ENCODE assay signal across 21 cellular contexts in the genomic region with DNA sequence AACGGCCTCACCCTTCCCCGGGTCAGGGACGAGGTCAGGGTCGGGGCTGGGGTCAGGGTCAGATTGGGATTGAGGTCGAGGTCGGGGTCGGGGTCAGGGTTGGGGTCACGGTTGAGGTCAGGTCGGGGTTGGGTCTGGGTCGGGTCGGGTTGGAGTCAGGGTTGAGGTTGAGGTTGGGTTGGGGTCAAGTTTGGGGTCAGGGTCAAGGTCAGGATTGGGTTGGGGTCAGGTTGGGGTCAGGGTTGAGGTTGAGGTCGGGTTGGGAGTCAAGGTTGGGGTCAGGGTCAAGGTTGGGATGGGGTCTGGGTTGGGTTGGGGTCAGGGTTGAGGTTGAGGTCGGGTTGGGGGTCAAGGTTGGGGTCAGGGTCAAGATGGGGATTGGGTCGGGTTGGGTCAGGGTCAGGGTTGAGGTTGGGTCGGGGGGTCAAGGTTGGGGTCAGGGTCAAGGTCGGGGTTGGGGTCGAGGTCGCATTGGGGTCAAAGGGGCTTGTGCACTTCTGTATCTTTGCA.
DNase-seq lines count a peak whose midpoint lies in the region; ATAC-seq and TF ChIP-seq lines count a peak whose summit lies in the region.
"Had no signal": no experiment of that assay in that cellular context is flagged by ENCODE, and none has a peak within 500 bp of the region (broad histone marks: within the 10 kb centered on the region; RNA-seq: fewer than 3 reads in every experiment).

No MANE protein-coding gene starts in this region.

- no peaks in the 10 kb centered on the region for H3K27me3 ChIP-seq in right atrium auricular region
- no peaks in the 10 kb centered on the region for H3K27me3 ChIP-seq in rectal smooth muscle tissue (ENCODE audit: control insufficient read depth, insufficient read depth, low read length)
- H3K27me3 ChIP-seq in aorta (ENCODE audit: control insufficient read depth in 1 of 2, insufficient read depth in 2 of 2, low read length in 1 of 2), result no peaks in the 10 kb centered on the region
- H3K27me3 ChIP-seq in foreskin keratinocyte, result no peaks in the 10 kb centered on the region
- H3K27me3 ChIP-seq: cardiac muscle cell, upper lobe of left lung had no signal

- H3K36me3 ChIP-seq in right atrium auricular region (no peaks in the 10 kb centered on the region), rectal smooth muscle tissue (ENCODE audit: control insufficient read depth, insufficient read depth, low read length) (no peaks in the 10 kb centered on the region), aorta (ENCODE audit: control insufficient read depth in 1 of 2, insufficient read depth in 2 of 2, low read length in 1 of 2) (no peaks in the 10 kb centered on the region)
- H3K36me3 ChIP-seq: cardiac muscle cell, left lung, upper lobe of left lung had no signal

- DNase-seq in cardiac septum (ENCODE audit: low spot score) (peak; percentile 73), left ventricle myocardium superior (no peak), right atrium auricular region (ENCODE audit: low spot score) (no peak), aorta (peak in 1 of 2 donors; percentile 76), foreskin keratinocyte (no peak), DMS53 (lab: John Stamatoyannopoulos, UW) (no peak), activated gamma-delta T cell (lab: John Stamatoyannopoulos, UW) (no peak)
- DNase-seq: activated CD4-positive, alpha-beta memory T cell treated with anti-CD3 and anti-CD28 coated beads for 36 hours; activated naive CD8-positive, alpha-beta T cell treated with anti-CD3 and anti-CD28 coated beads, Interleukin-2, amount 10 ng/mL, durations not matched to agents 7 days and 5 days; activated T-cell treated with anti-CD3 and anti-CD28 coated beads, Interleukin-2, amount 50 U/mL, for 48 hours; CD4-positive, alpha-beta T cell; endodermal cell; H9; NCI-H146; NCI-H226; stimulated activated CD4-positive, alpha-beta T cell treated with anti-CD3 and anti-CD28 coated beads, Interleukin-12 subunit alpha, Interleukin-12 subunit beta, amount 100 ng/mL, for 4 hours had no signal

- no peaks in the 10 kb centered on the region for H3K9me3 ChIP-seq in right atrium auricular region
- H3K9me3 ChIP-seq in aorta (ENCODE audit: control insufficient read depth, low read length), result no peaks in the 10 kb centered on the region
- H3K9me3 ChIP-seq: left lung, upper lobe of left lung had no signal

- peak overlapping the region; percentile 82 to 87 for H3K27ac ChIP-seq in right atrium auricular region
- H3K27ac ChIP-seq in rectal smooth muscle tissue (ENCODE audit: low read depth, low read length), result peak overlapping the region; percentile 75
- peak overlapping the region in 1 of 2 donors; percentile 92 for H3K27ac ChIP-seq in aorta (ENCODE audit: low read depth in 1 of 2, low read length in 2 of 2)
- no peak overlapping the region for H3K27ac ChIP-seq in foreskin keratinocyte
- H3K27ac ChIP-seq: cardiac muscle cell, left lung had no signal

- peaks cover 0 to 39% of the 10 kb centered on the region in 2 donors for H3K4me1 ChIP-seq in right atrium auricular region
- peaks cover 13% of the 10 kb centered on the region for H3K4me1 ChIP-seq in rectal smooth muscle tissue (ENCODE audit: control insufficient read depth, insufficient read depth, low read length)
- peaks cover 0 to 5% of the 10 kb centered on the region in 2 donors for H3K4me1 ChIP-seq in aorta (ENCODE audit: control insufficient read depth in 1 of 2, insufficient read depth in 2 of 2, low read length in 2 of 2)
- no peaks in the 10 kb centered on the region for H3K4me1 ChIP-seq in foreskin keratinocyte

- TF ChIP-seq CTCF in right atrium auricular region (IDR thresholded peaks at IDR 0.05) (no peak), foreskin keratinocyte (conservative IDR thresholded peaks at IDR 0.05) (no peak)

- intact Hi-C loops in cardiac septum (cut with DNase I), result loop anchor here (5.0 kb wide), 2 partner anchors 84 to 129 kb away; a partner anchor contains a TSS
- intact Hi-C loops in left ventricle myocardium superior (cut with micrococcal nuclease), result no loop called here
- intact Hi-C loops in aorta (cut with DNase I), result loop anchor here (2.0 to 5.0 kb wide), 2 partner anchors 80 to 89 kb away; no protein-coding TSS in a partner anchor

- H3K4me3 ChIP-seq in right atrium auricular region (no peak overlapping the region), rectal smooth muscle tissue (ENCODE audit: low read length) (no peak overlapping the region), aorta (ENCODE audit: low read length in 2 of 2) (no peak overlapping the region)
- H3K4me3 ChIP-seq: cardiac muscle cell, left lung, upper lobe of left lung had no signal

- 84% methylated on average over 18 of the region's 18 CpGs for WGBS in aorta, 2 donors

- no peak overlapping the region for H3K9ac ChIP-seq in rectal smooth muscle tissue (ENCODE audit: low read length)

- ATAC-seq in left ventricle myocardium superior (no peak), aorta (ENCODE audit: low FRiP score) (peak; percentile 6), foreskin keratinocyte (no peak)
- ATAC-seq: stimulated activated memory B cell treated with anti-CD40 and anti-IgM and Interleukin-4, amounts not matched to agents 10 μg/mL and 1 μg/mL and 100 μg/mL, for 72 hours had no signal
